Comparison of ENCODE assay signal across 2 cellular contexts in the genomic region with DNA sequence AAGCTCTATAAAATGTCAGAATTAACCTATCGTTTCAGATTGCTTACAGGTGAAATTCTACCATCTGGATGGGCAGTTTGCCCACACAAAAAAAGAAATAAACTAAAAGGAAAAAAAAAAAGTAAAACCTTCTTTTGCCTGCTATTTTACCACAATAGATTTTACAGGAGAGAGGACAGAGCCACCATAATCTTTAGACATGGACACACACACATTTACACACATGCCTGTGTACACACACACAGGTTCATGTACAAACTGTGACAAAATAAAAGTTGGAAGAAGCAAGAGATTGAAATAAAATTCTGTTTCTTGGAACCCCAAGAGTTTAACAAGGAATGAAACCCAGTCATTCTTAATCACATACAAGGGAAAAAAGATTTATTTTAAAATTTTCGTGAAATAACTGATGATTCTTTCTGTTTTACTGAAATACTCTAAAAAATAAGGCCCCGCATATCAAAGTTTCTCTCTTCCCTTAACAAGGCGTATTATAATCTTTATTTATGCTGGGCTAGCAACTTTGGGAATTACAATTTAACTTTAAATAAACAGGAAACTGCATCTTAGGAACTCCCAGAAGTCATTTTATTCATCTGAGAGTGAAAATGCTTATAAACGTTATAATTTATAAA.
TF ChIP-seq lines count a peak whose summit lies in the region.

No MANE protein-coding gene starts in this region.

TF ChIP-seq in liver, 16 proteins besides CTCF, POLR2A, EP300 and RAD21 (continued from another document):
- TF ChIP-seq, protein P1, sequence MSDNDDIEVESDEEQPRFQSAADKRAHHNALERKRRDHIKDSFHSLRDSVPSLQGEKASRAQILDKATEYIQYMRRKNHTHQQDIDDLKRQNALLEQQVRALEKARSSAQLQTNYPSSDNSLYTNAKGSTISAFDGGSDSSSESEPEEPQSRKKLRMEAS (IDR thresholded peaks at IDR 0.05): no peak
- no peak for TF ChIP-seq FOXA2 (IDR thresholded peaks at IDR 0.05)
- TF ChIP-seq HNF4G (IDR thresholded peaks at IDR 0.05): no peak
- no peak for TF ChIP-seq JUND (IDR thresholded peaks at IDR 0.05)
- TF ChIP-seq, protein P2, sequence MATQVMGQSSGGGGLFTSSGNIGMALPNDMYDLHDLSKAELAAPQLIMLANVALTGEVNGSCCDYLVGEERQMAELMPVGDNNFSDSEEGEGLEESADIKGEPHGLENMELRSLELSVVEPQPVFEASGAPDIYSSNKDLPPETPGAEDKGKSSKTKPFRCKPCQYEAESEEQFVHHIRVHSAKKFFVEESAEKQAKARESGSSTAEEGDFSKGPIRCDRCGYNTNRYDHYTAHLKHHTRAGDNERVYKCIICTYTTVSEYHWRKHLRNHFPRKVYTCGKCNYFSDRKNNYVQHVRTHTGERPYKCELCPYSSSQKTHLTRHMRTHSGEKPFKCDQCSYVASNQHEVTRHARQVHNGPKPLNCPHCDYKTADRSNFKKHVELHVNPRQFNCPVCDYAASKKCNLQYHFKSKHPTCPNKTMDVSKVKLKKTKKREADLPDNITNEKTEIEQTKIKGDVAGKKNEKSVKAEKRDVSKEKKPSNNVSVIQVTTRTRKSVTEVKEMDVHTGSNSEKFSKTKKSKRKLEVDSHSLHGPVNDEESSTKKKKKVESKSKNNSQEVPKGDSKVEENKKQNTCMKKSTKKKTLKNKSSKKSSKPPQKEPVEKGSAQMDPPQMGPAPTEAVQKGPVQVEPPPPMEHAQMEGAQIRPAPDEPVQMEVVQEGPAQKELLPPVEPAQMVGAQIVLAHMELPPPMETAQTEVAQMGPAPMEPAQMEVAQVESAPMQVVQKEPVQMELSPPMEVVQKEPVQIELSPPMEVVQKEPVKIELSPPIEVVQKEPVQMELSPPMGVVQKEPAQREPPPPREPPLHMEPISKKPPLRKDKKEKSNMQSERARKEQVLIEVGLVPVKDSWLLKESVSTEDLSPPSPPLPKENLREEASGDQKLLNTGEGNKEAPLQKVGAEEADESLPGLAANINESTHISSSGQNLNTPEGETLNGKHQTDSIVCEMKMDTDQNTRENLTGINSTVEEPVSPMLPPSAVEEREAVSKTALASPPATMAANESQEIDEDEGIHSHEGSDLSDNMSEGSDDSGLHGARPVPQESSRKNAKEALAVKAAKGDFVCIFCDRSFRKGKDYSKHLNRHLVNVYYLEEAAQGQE (IDR thresholded peaks at IDR 0.05): no peak
- TF ChIP-seq HNF4A (conservative IDR thresholded peaks at IDR 0.05): no peak

TF ChIP-seq in endothelial cell of umbilical vein, 7 proteins besides CTCF, POLR2A, EP300 and RAD21:
- TF ChIP-seq, protein P1 (IDR thresholded peaks at IDR 0.05; ENCODE audit: insufficient read depth, insufficient read length): no peak
- no peak for TF ChIP-seq EZH2 (IDR thresholded peaks at IDR 0.05; ENCODE audit: borderline replicate concordance, low read depth, low read length, severe bottlenecking)
- TF ChIP-seq GATA2 (IDR thresholded peaks at IDR 0.05; ENCODE audit: insufficient read depth, insufficient read length, low read depth, low read length): no peak
- no peak for TF ChIP-seq MYC (IDR thresholded peaks at IDR 0.05; ENCODE audit: low read depth, low read length)
- no peak for TF ChIP-seq POLR2AphosphoS5 (IDR thresholded peaks at IDR 0.05; ENCODE audit: insufficient read depth, low read depth, low read length)
- TF ChIP-seq FOS (IDR thresholded peaks at IDR 0.05; ENCODE audit: borderline replicate concordance, insufficient read depth, low read length): no peak
- TF ChIP-seq JUN (IDR thresholded peaks at IDR 0.05; ENCODE audit: borderline replicate concordance, insufficient read depth, insufficient read length, low read depth): no peak
TF ChIP-seq in endothelial cell of umbilical vein: peak in this region for 0.
